In the genomic region with DNA sequence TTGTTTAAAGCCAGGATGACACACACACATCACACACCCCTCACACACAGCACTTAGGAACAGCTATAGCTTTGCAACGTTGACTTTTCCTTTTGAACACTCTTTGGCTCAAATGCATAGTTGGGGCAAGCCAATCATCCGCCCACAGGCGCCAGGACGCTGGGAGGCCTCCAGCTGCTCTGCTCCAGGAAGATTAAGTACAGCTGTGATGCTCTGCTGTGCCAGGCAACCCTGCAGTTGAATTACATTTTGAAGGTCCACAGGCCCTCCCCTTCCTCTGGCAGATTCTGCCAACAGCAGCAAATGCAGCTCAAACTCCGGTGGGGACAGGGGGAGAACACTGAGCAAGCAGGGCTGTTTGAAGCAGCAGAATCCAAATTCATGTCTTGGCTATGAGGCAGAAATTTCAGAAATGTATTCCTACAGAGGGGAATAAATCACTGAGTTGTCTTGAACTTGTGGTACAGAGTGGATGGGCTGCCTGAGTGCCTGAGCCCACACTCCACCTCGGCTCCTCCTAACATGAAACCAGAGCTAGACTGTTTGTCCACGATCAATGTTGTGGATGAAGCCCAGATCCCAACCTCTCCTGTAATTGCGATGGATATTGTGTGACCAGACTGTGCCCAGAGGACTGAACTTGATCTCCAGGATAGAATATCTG, we compare ENCODE assay signal across 10 cellular contexts.
DNase-seq lines count a peak whose midpoint lies in the region; ATAC-seq and TF ChIP-seq lines count a peak whose summit lies in the region.
"Had no signal": no experiment of that assay in that cellular context is flagged by ENCODE, and none has a peak within 500 bp of the region (broad histone marks: within the 10 kb centered on the region; RNA-seq: fewer than 3 reads in every experiment).

No MANE protein-coding gene starts in this region.

- ATAC-seq in HG02885 (IDR thresholded peaks at IDR 0.05; ENCODE audit: poor library complexity, unreplicated experiment) = no peak
- ATAC-seq in activated CD8-positive, alpha-beta T cell treated with anti-CD3 and anti-CD28 coated beads, Interleukin-2, amount 10 ng/mL, durations not matched to agents 7 days and 5 days = no peak

- intact Hi-C loops in activated CD4-positive, alpha-beta memory T cell treated with anti-CD3 and anti-CD28 coated beads for 36 hours (cut with micrococcal nuclease) = no loop called here

- no peaks in the 10 kb centered on the region for H3K9me3 ChIP-seq in parathyroid adenoma (ENCODE audit: control insufficient read depth, low read length)
- H3K9me3 ChIP-seq: right lobe of liver had no signal

- H3K36me3 Mint-ChIP-seq in activated CD4-positive, alpha-beta memory T cell treated with anti-CD3 and anti-CD28 coated beads for 36 hours = no peaks in the 10 kb centered on the region
- H3K36me3 Mint-ChIP-seq in activated CD8-positive, alpha-beta T cell treated with anti-CD3 and anti-CD28 coated beads, Interleukin-2, amount 10 ng/mL, durations not matched to agents 7 days and 5 days (ENCODE audit: low read depth) = no peaks in the 10 kb centered on the region

- H3K36me3 ChIP-seq in parathyroid adenoma (ENCODE audit: control insufficient read depth, insufficient read depth, low read length) = no peaks in the 10 kb centered on the region
- H3K36me3 ChIP-seq: right lobe of liver had no signal

- H3K4me3 ChIP-seq in parathyroid adenoma (ENCODE audit: low read depth, low read length) = no peak overlapping the region
- H3K4me3 ChIP-seq: right lobe of liver had no signal

- H3K4me1 Mint-ChIP-seq in activated CD4-positive, alpha-beta memory T cell treated with anti-CD3 and anti-CD28 coated beads for 36 hours (ENCODE audit: low read depth) = peaks cover 2% of the 10 kb centered on the region
- no peaks in the 10 kb centered on the region for H3K4me1 Mint-ChIP-seq in activated CD8-positive, alpha-beta T cell treated with anti-CD3 and anti-CD28 coated beads, Interleukin-2, amount 10 ng/mL, durations not matched to agents 7 days and 5 days (ENCODE audit: low read depth)

- peak overlapping the region; percentile 77 for H3K27ac ChIP-seq in RWPE1
- H3K27ac ChIP-seq in parathyroid adenoma = no peak overlapping the region
- H3K27ac ChIP-seq: right lobe of liver had no signal

- H3K79me2 ChIP-seq in parathyroid adenoma = no peaks in the 10 kb centered on the region

- no peak overlapping the region for H3K4me3 Mint-ChIP-seq in activated CD4-positive, alpha-beta memory T cell treated with anti-CD3 and anti-CD28 coated beads for 36 hours
- H3K4me3 Mint-ChIP-seq in activated CD8-positive, alpha-beta T cell treated with anti-CD3 and anti-CD28 coated beads, Interleukin-2, amount 10 ng/mL, durations not matched to agents 7 days and 5 days = no peak overlapping the region

- CTCF ChIA-PET in RWPE1 (lab: Yijun Ruan, JAX) = no interaction called here
- CTCF ChIA-PET in activated CD4-positive, alpha-beta memory T cell treated with anti-CD3 and anti-CD28 coated beads for 36 hours (lab: Charles Lee) = interaction anchor here (1.7 kb wide), 1 partner anchor 70 kb away, joined by 9 read pairs; no protein-coding TSS in a partner anchor
- CTCF ChIA-PET in activated CD8-positive, alpha-beta T cell treated with anti-CD3 and anti-CD28 coated beads, Interleukin-2, amount 10 ng/mL, durations not matched to agents 7 days and 5 days (lab: Charles Lee) = interaction anchor here (1.5 kb wide), 1 partner anchor 86 kb away, joined by 3 read pairs; a partner anchor contains a TSS

- no peak overlapping the region for H3K4me2 ChIP-seq in parathyroid adenoma (ENCODE audit: low read length)

- H3K9me3 Mint-ChIP-seq in activated CD4-positive, alpha-beta memory T cell treated with anti-CD3 and anti-CD28 coated beads for 36 hours = no peaks in the 10 kb centered on the region
- no peaks in the 10 kb centered on the region for H3K9me3 Mint-ChIP-seq in activated CD8-positive, alpha-beta T cell treated with anti-CD3 and anti-CD28 coated beads, Interleukin-2, amount 10 ng/mL, durations not matched to agents 7 days and 5 days (ENCODE audit: insufficient read depth)

- DNase-seq in Ammon's horn (ENCODE audit: low spot score) = peak; percentile 20
- no peak for DNase-seq in RWPE1 (ENCODE audit: low spot score)
- DNase-seq in fibroblast of peridontal ligament (ENCODE audit: extremely low read depth) = peak; percentile 95
- no peak for DNase-seq in activated CD4-positive, alpha-beta T cell treated with anti-CD3 and anti-CD28 coated beads, Interleukin-2, amount 50 U/mL, for 4 hours
- DNase-seq in activated CD4-positive, alpha-beta memory T cell treated with anti-CD3 and anti-CD28 coated beads for 36 hours = no peak
- no peak for DNase-seq in activated CD8-positive, alpha-beta T cell treated with anti-CD3 and anti-CD28 coated beads, Interleukin-2, amount 10 ng/mL, durations not matched to agents 7 days and 5 days
- DNase-seq: DND-41 had no signal

- POLR2A ChIA-PET in RWPE1 (lab: Yijun Ruan, JAX; ENCODE audit: low non-redundant PET) = no interaction called here
- POLR2A ChIA-PET in activated CD4-positive, alpha-beta memory T cell treated with anti-CD3 and anti-CD28 coated beads for 36 hours (lab: Charles Lee) = no interaction called here
- POLR2A ChIA-PET in activated CD8-positive, alpha-beta T cell treated with anti-CD3 and anti-CD28 coated beads, Interleukin-2, amount 10 ng/mL, durations not matched to agents 7 days and 5 days (lab: Charles Lee) = interaction anchor here (0.6 kb wide), 1 partner anchor 76 kb away, joined by 3 read pairs; no protein-coding TSS in a partner anchor

- H2AFZ ChIP-seq in parathyroid adenoma = peak overlapping the region; percentile 54

- H3K27ac Mint-ChIP-seq in activated CD4-positive, alpha-beta memory T cell treated with anti-CD3 and anti-CD28 coated beads for 36 hours = no peak overlapping the region
- H3K27ac Mint-ChIP-seq in activated CD8-positive, alpha-beta T cell treated with anti-CD3 and anti-CD28 coated beads, Interleukin-2, amount 10 ng/mL, durations not matched to agents 7 days and 5 days = no peak overlapping the region

- no peak overlapping the region for H3K9ac ChIP-seq in parathyroid adenoma

- peaks cover 24% of the 10 kb centered on the region for H3K4me1 ChIP-seq in parathyroid adenoma

- no peaks in the 10 kb centered on the region for H3K27me3 ChIP-seq in parathyroid adenoma (ENCODE audit: control insufficient read depth, insufficient read depth, low read length)
- H3K27me3 ChIP-seq: right lobe of liver had no signal

- no peak for TF ChIP-seq CTCF in RWPE1 (conservative IDR thresholded peaks at IDR 0.05; ENCODE audit: low read depth)
- TF ChIP-seq CTCF in parathyroid adenoma (IDR thresholded peaks at IDR 0.05) = no peak

- H3K27me3 Mint-ChIP-seq in activated CD4-positive, alpha-beta memory T cell treated with anti-CD3 and anti-CD28 coated beads for 36 hours = no peaks in the 10 kb centered on the region
- H3K27me3 Mint-ChIP-seq in activated CD8-positive, alpha-beta T cell treated with anti-CD3 and anti-CD28 coated beads, Interleukin-2, amount 10 ng/mL, durations not matched to agents 7 days and 5 days (ENCODE audit: low read depth) = peaks cover 2% of the 10 kb centered on the region

Comparison
In these comparisons a context has a peak if more than half of its experiments do, and no peak if none do; other contexts are left out.
1. DNase-seq: peak in Ammon's horn (single experiment) and fibroblast of peridontal ligament (single experiment); none in RWPE1 (single experiment), activated CD4-positive, alpha-beta T cell treated with anti-CD3 and anti-CD28 coated beads, Interleukin-2, amount 50 U/mL, for 4 hours (0 of 2), activated CD4-positive, alpha-beta memory T cell treated with anti-CD3 and anti-CD28 coated beads for 36 hours (single experiment) and activated CD8-positive, alpha-beta T cell treated with anti-CD3 and anti-CD28 coated beads, Interleukin-2, amount 10 ng/mL, durations not matched to agents 7 days and 5 days (single experiment).